8 cellular contexts compared by ENCODE assay signal in genomic region chr1:34781071-34781843, GRCh38. TPM values are rescaled to one million over a fixed set of nuclear protein-coding genes. Genes with fewer than 3 reads are reported as not detected.
DNase-seq lines count a peak whose midpoint lies in the region; ATAC-seq and TF ChIP-seq lines count a peak whose summit lies in the region.

Gene GJB3, plus strand, starts transcription at chr1:34781214. Its CDS starts 3,549 bp downstream, at chr1:34784763.

- no peak for TF ChIP-seq EP300 in gastroesophageal sphincter (IDR thresholded peaks at IDR 0.05)

- H3K4me1 ChIP-seq in RWPE2 (ENCODE audit: insufficient read depth, poor library complexity, severe bottlenecking) (peaks cover 32% of the 10 kb centered on the region), gastroesophageal sphincter (peaks cover 0 to 16% (median 8%) of the 10 kb centered on the region in 3 donors)

- ATAC-seq in RWPE2 (ENCODE audit: low read depth), result peak; percentile 53
- ATAC-seq in gastroesophageal sphincter, result peak; percentile 40
- ATAC-seq in HG03097 (IDR thresholded peaks at IDR 0.05; ENCODE audit: low FRiP score, unreplicated experiment), result no peak
- ATAC-seq in HG02588 (IDR thresholded peaks at IDR 0.05; ENCODE audit: unreplicated experiment), result no peak
- no peak for ATAC-seq in HG03175 (IDR thresholded peaks at IDR 0.05; ENCODE audit: unreplicated experiment)

- peak within 1 kb of the TSS; percentile 98 for H3K27ac ChIP-seq in RWPE2 (ENCODE audit: poor library complexity, severe bottlenecking)
- no peak within 1 kb of the TSS for H3K27ac ChIP-seq in gastroesophageal sphincter

- peak; percentile 46 for TF ChIP-seq CTCF in RWPE2 (IDR thresholded peaks at IDR 0.05; ENCODE audit: poor library complexity, severe bottlenecking)
- TF ChIP-seq CTCF in gastroesophageal sphincter (IDR thresholded peaks at IDR 0.05), result no peak
- TF ChIP-seq CTCF in retinal pigment epithelial cell (conservative IDR thresholded peaks at IDR 0.05; ENCODE audit: low read depth, low read length), result no peak

- peak; percentile 8 for DNase-seq in DMS53 treated with DMSO at 0.1 percent for 48 hours (lab: John Stamatoyannopoulos, UW; ENCODE audit: unreplicated experiment)
- no peak for DNase-seq in RWPE2 (ENCODE audit: low spot score)
- no peak for DNase-seq in retinal pigment epithelial cell (ENCODE audit: low read depth)
- no peak for DNase-seq in NCI-H524 (lab: John Stamatoyannopoulos, UW)

- H3K36me3 ChIP-seq in RWPE2 (ENCODE audit: low read depth), result peaks cover 42% of the 10 kb centered on the region
- H3K36me3 ChIP-seq in gastroesophageal sphincter, result no peaks in the 10 kb centered on the region

- TF ChIP-seq POLR2A in gastroesophageal sphincter (IDR thresholded peaks at IDR 0.05), result no peak

- H3K27me3 ChIP-seq in RWPE2 (ENCODE audit: insufficient read depth, poor library complexity, severe bottlenecking) (no peaks in the 10 kb centered on the region), gastroesophageal sphincter (peaks cover 87% of the 10 kb centered on the region)

- H3K9me3 ChIP-seq in RWPE2 (ENCODE audit: severe bottlenecking) (no peaks in the 10 kb centered on the region), gastroesophageal sphincter (no peaks in the 10 kb centered on the region)

- WGBS in gastroesophageal sphincter (ENCODE audit: low coverage in 1 of 2), 2 donors, result 22 to 26% methylated on average over 3 to 4 of the region's 62 CpGs

- H3K4me3 ChIP-seq in RWPE2 (ENCODE audit: severe bottlenecking) (peak within 1 kb of the TSS; percentile 85), gastroesophageal sphincter (peak within 1 kb of the TSS in 1 of 2 donors; percentile 39), retinal pigment epithelial cell (ENCODE audit: low read length) (peak within 1 kb of the TSS; percentile 22)

RNA-seq across cellular contexts. Expression of gene GJB3, which starts in this region (rescaled TPM):
- 1 to 10 TPM in 2 of 4 donors, not detected in 2; 1.1 to 6.4 TPM for total RNA-seq in gastroesophageal sphincter

Comparison
In these comparisons a context has a peak if more than half of its experiments do, and no peak if none do; other contexts are left out.
1. ATAC-seq: peak in RWPE2 (single experiment) and gastroesophageal sphincter (single experiment); none in HG03097 (single experiment), HG02588 (single experiment) and HG03175 (single experiment).